Comparison of ENCODE assay signal across 18 cellular contexts in genomic region chr11:93655581-93656255, GRCh38. TPM values are rescaled to one million over a fixed set of nuclear protein-coding genes. Genes with fewer than 3 reads are reported as not detected.
A peak's percentile ranks its signal among the peaks of the same experiment; 100 is the strongest.
DNase-seq lines count a peak whose midpoint lies in the region; ATAC-seq, FAIRE-seq and TF ChIP-seq lines count a peak whose summit lies in the region.
"Had no signal": no experiment of that assay in that cellular context is flagged by ENCODE, and none has a peak within 500 bp of the region (broad histone marks: within the 10 kb centered on the region; RNA-seq: fewer than 3 reads in every experiment).

No MANE protein-coding gene starts in this region.

- dilution Hi-C loops in endothelial cell of umbilical vein (cut with MboI; ENCODE audit: extremely low pct_ligation_motif_present, low sequenced_read_pairs), result no loop called here

- POLR2A ChIA-PET in endothelial cell of umbilical vein (lab: Charles Lee) (no interaction called here), HEK293T (lab: Yijun Ruan, JAX) (no interaction called here)

- H3K9ac ChIP-seq in Loucy (ENCODE audit: low read depth, low read length, poor library complexity, severe bottlenecking), result no peak overlapping the region
- no peak overlapping the region for H3K9ac ChIP-seq in endothelial cell of umbilical vein (replicated peaks; ENCODE audit: extremely low read depth, insufficient read depth, low read length)

- H3K36me3 ChIP-seq in Loucy (ENCODE audit: insufficient read depth, low read length) (no peaks in the 10 kb centered on the region), endothelial cell of umbilical vein (ENCODE audit: control insufficient read depth in 2 of 2, extremely low read depth in 1 of 2, insufficient read depth in 2 of 2, low read length in 2 of 2) (no peaks in the 10 kb centered on the region)
- H3K36me3 ChIP-seq: BE2C, MG63, Peyer's patch had no signal

- no peak for TF ChIP-seq POLR2A in endothelial cell of umbilical vein (IDR thresholded peaks at IDR 0.05; ENCODE audit: low read depth, low read length)

- H3K4me3 ChIP-seq in Loucy (ENCODE audit: low read length, poor library complexity, severe bottlenecking), result no peak overlapping the region
- H3K4me3 ChIP-seq in endothelial cell of umbilical vein (replicated peaks in 1 of 3; ENCODE audit: insufficient read depth in 1 of 3, low read depth in 1 of 3, low read length in 3 of 3), result no peak overlapping the region
- H3K4me3 ChIP-seq: MG63, Peyer's patch had no signal

- no peak for TF ChIP-seq CTCF in Loucy (conservative IDR thresholded peaks at IDR 0.05; ENCODE audit: low read length)
- no peak for TF ChIP-seq CTCF in endothelial cell of umbilical vein (IDR thresholded peaks at IDR 0.05; ENCODE audit: extremely low read depth in 1 of 2, insufficient read depth in 1 of 2, low read depth in 1 of 2, low read length in 2 of 2)

- no peaks in the 10 kb centered on the region for H3K9me1 ChIP-seq in endothelial cell of umbilical vein (replicated peaks; ENCODE audit: control insufficient read depth, extremely low read depth, insufficient read depth, low read length)

- no peaks in the 10 kb centered on the region for H3F3A ChIP-seq in Loucy (ENCODE audit: low read depth)

- no TSS peak for BruUV-seq in endothelial cell of umbilical vein (replicated peaks; lab: Mats Ljungman, UMichigan)

- no peaks in the 10 kb centered on the region for H3K27me3 ChIP-seq in Loucy (ENCODE audit: insufficient read depth, low read length, poor library complexity, severe bottlenecking)
- H3K27me3 ChIP-seq in endothelial cell of umbilical vein (ENCODE audit: control insufficient read depth in 2 of 2, insufficient read depth in 2 of 2, low read length in 2 of 2), result peaks cover 26 to 27% of the 10 kb centered on the region in 2 experiments
- H3K27me3 ChIP-seq: BE2C, Peyer's patch had no signal

- intact Hi-C loops in endothelial cell of umbilical vein (cut with micrococcal nuclease), result no loop called here

- H2AFZ ChIP-seq in Loucy (ENCODE audit: low read length) (peak overlapping the region; percentile 7; the same call in 1 of the 2 replicates), endothelial cell of umbilical vein (ENCODE audit: low read depth, low read length) (no peak overlapping the region)

- no peaks in the 10 kb centered on the region for H4K20me1 ChIP-seq in Loucy (ENCODE audit: insufficient read depth, low read length, poor library complexity, severe bottlenecking)
- H4K20me1 ChIP-seq in endothelial cell of umbilical vein (replicated peaks; ENCODE audit: control insufficient read depth, extremely low read depth, insufficient read depth, low read length), result no peaks in the 10 kb centered on the region

- H3K4me1 ChIP-seq in Loucy (ENCODE audit: insufficient read depth, low read length, poor library complexity, severe bottlenecking) (peaks cover 17% of the 10 kb centered on the region), endothelial cell of umbilical vein (ENCODE audit: control insufficient read depth, extremely low read depth, insufficient read depth, low read length) (no peaks in the 10 kb centered on the region)
- H3K4me1 ChIP-seq: BE2C, Peyer's patch had no signal

- H3K27ac ChIP-seq in endothelial cell of umbilical vein (ENCODE audit: insufficient read depth, low read depth, low read length), result no peak overlapping the region
- H3K27ac ChIP-seq: Peyer's patch had no signal

- H3K9me2 ChIP-seq in Loucy (replicated peaks; ENCODE audit: low read depth, low read length), result no peaks in the 10 kb centered on the region

- H3K9me3 ChIP-seq in Loucy (ENCODE audit: insufficient read depth, low read depth, low read length) (no peaks in the 10 kb centered on the region), endothelial cell of umbilical vein (replicated peaks; ENCODE audit: control insufficient read depth, insufficient read depth, low read length) (no peaks in the 10 kb centered on the region)
- H3K9me3 ChIP-seq: BE2C, MG63, Peyer's patch had no signal

- H3K79me2 ChIP-seq in Loucy (ENCODE audit: insufficient read depth, low read length), result peaks cover 2% of the 10 kb centered on the region; the same call in 1 of the 2 replicates
- H3K79me2 ChIP-seq in endothelial cell of umbilical vein (ENCODE audit: control insufficient read depth, insufficient read depth, low read length), result no peaks in the 10 kb centered on the region

- no peak for ATAC-seq in HG03432 (IDR thresholded peaks at IDR 0.05; ENCODE audit: unreplicated experiment)
- ATAC-seq in GM18519 (IDR thresholded peaks at IDR 0.05; ENCODE audit: low FRiP score, unreplicated experiment), result no peak
- ATAC-seq: SK-N-SH treated with all-trans-retinoic acid at 6 μM for 48 hours had no signal

- CTCF ChIA-PET in endothelial cell of umbilical vein (lab: Charles Lee), result interaction anchor here (10.3 kb wide), 1 partner anchor 420 kb away, joined by 195 read pairs; no protein-coding TSS in a partner anchor
- CTCF ChIA-PET in HEK293T (lab: Yijun Ruan, JAX), result interaction anchor here (1.2 kb wide), 1 partner anchor 421 kb away, joined by 4 read pairs; no protein-coding TSS in a partner anchor

- H3K4me2 ChIP-seq in Loucy (ENCODE audit: low read depth, low read length, poor library complexity, severe bottlenecking) (peak overlapping the region; percentile 21), endothelial cell of umbilical vein (ENCODE audit: insufficient read depth, low read length) (no peak overlapping the region)

- DNase-seq in DMS53 (lab: John Stamatoyannopoulos, UW) (peak; percentile 55), ELF-1 (ENCODE audit: low read depth, low spot score) (peak; percentile 17), endothelial cell of umbilical vein (ENCODE audit: low read depth, low spot score) (no peak), HEK293T (ENCODE audit: extremely low spot score) (no peak)
- DNase-seq: BE2C, H9, MG63, NCI-H1105 treated with DMSO at 0.1 percent for 48 hours, NCI-H1930, NCI-H2227 treated with DMSO at 0.1 percent for 48 hours, NCI-H526 treated with DMSO at 0.1 percent for 48 hours, Peyer's patch, Right ventricle myocardium superior had no signal

- FAIRE-seq in endothelial cell of umbilical vein (lab: Jason Lieb, UNC), result peak; percentile 43
- FAIRE-seq: GM18507 had no signal

TF ChIP-seq in endothelial cell of umbilical vein, 7 proteins besides CTCF, POLR2A, EP300 and RAD21:
- TF ChIP-seq FOS (IDR thresholded peaks at IDR 0.05; ENCODE audit: borderline replicate concordance, insufficient read depth, low read length), result no peak
- TF ChIP-seq GATA2 (IDR thresholded peaks at IDR 0.05; ENCODE audit: insufficient read depth, insufficient read length, low read depth, low read length), result peak; percentile 54

TF ChIP-seq in HEK293T, 16 proteins besides CTCF, POLR2A, EP300 and RAD21:
- TF ChIP-seq ELF4 (IDR thresholded peaks at IDR 0.05) (no peak), FOXK2 (IDR thresholded peaks at IDR 0.05) (no peak), PKNOX1 (IDR thresholded peaks at IDR 0.05) (no peak), ZNF384 (IDR thresholded peaks at IDR 0.05) (no peak), FOXM1 (IDR thresholded peaks at IDR 0.05; ENCODE audit: borderline replicate concordance) (no peak), L3MBTL2 (conservative IDR thresholded peaks at IDR 0.05) (no peak), SP1 (IDR thresholded peaks at IDR 0.05) (no peak), NFRKB (IDR thresholded peaks at IDR 0.05) (no peak), CTBP1 (IDR thresholded peaks at IDR 0.05; ENCODE audit: borderline replicate concordance) (no peak), LEF1 (IDR thresholded peaks at IDR 0.05; ENCODE audit: borderline replicate concordance) (no peak), FOXA1 (IDR thresholded peaks at IDR 0.05) (no peak), SUZ12 (IDR thresholded peaks at IDR 0.05) (no peak), ARNT (IDR thresholded peaks at IDR 0.05) (no peak), BHLHE40 (IDR thresholded peaks at IDR 0.05; ENCODE audit: borderline replicate concordance) (no peak), TARDBP (IDR thresholded peaks at IDR 0.05) (no peak), HDGF (IDR thresholded peaks at IDR 0.05; ENCODE audit: borderline replicate concordance) (no peak)

RNA-seq across cellular contexts. Expression of gene CEP295, which starts 5.8 kb away (rescaled TPM):
- 16.7 and 21.4 TPM in 2 replicates for total RNA-seq in endothelial cell of umbilical vein
- 4.3 and 5.3 TPM in 2 replicates for polyA plus RNA-seq in endothelial cell of umbilical vein
- 6.7 and 7.1 TPM in 2 replicates for polyA plus RNA-seq in endothelial cell of umbilical vein (2011; cell fraction: cytosol; rRNA removed)
- polyA plus RNA-seq in endothelial cell of umbilical vein (2011; cell fraction: nucleus; rRNA removed), result 33.9 and 42.5 TPM in 2 replicates
- polyA plus RNA-seq in endothelial cell of umbilical vein (2012), result 7.2 and 10.5 TPM in 2 replicates
- polyA minus RNA-seq in endothelial cell of umbilical vein, result 21.4 and 24.4 TPM in 2 replicates
- polyA minus RNA-seq in endothelial cell of umbilical vein (2011; cell fraction: cytosol; rRNA and poly(A)+ RNA removed), result 30.4 TPM
- polyA minus RNA-seq in endothelial cell of umbilical vein (2011; cell fraction: nucleus; rRNA and poly(A)+ RNA removed), result 54.8 and 83.8 TPM in 2 replicates

Comparison
In these comparisons a context has a peak if more than half of its experiments do, and no peak if none do; other contexts are left out.
1. DNase-seq: peak in DMS53 (single experiment) and ELF-1 (single experiment); none in endothelial cell of umbilical vein (single experiment) and HEK293T (single experiment).